In genomic region chr6:126657556-126658129, GRCh38 we compare ENCODE assay signal across 8 cellular contexts.
DNase-seq lines count a peak whose midpoint lies in the region; ATAC-seq lines count a peak whose summit lies in the region.

No MANE protein-coding gene starts in this region.

- no peak overlapping the region for H3K27ac ChIP-seq in epithelial cell of prostate

- no peak for ATAC-seq in HG03565 (IDR thresholded peaks at IDR 0.05; ENCODE audit: unreplicated experiment)

- DNase-seq in NCI-H748 (lab: John Stamatoyannopoulos, UW; ENCODE audit: unreplicated experiment) (peak; percentile 29), NCI-H748 treated with DMSO at 0.1 percent for 48 hours (lab: John Stamatoyannopoulos, UW) (no peak), NCI-H69 (lab: John Stamatoyannopoulos, UW) (peak; percentile 82), epithelial cell of prostate (ENCODE audit: low read depth, low spot score) (peak; percentile 3), smooth muscle cell of the brain vasculature (ENCODE audit: low read depth, low spot score) (peak; percentile 29), amniotic stem cell (lab: John Stamatoyannopoulos, UW) (no peak), NCI-H128 (lab: John Stamatoyannopoulos, UW; ENCODE audit: unreplicated experiment) (no peak)

Comparison
In these comparisons a context has a peak if more than half of its experiments do, and no peak if none do; other contexts are left out.
1. DNase-seq: peak in NCI-H748 (single experiment), NCI-H69 (single experiment), epithelial cell of prostate (single experiment) and smooth muscle cell of the brain vasculature (single experiment); none in NCI-H748 treated with DMSO at 0.1 percent for 48 hours (single experiment), amniotic stem cell (single experiment) and NCI-H128 (single experiment).